In genomic region chrX:129655547-129656248, GRCh38 we compare ENCODE assay signal across 9 cellular contexts. TPM values are rescaled to one million over a fixed set of nuclear protein-coding genes. Genes with fewer than 3 reads are reported as not detected.
DNase-seq lines count a peak whose midpoint lies in the region; ATAC-seq and TF ChIP-seq lines count a peak whose summit lies in the region.
"Had no signal": no experiment of that assay in that cellular context is flagged by ENCODE, and none has a peak within 500 bp of the region (broad histone marks: within the 10 kb centered on the region; RNA-seq: fewer than 3 reads in every experiment).

No MANE protein-coding gene starts in this region.

- H3K4me1 Mint-ChIP-seq in activated naive CD8-positive, alpha-beta T cell treated with anti-CD3 and anti-CD28 coated beads, Interleukin-2, amount 10 ng/mL, durations not matched to agents 7 days and 5 days = peaks cover 8% of the 10 kb centered on the region
- H3K4me1 Mint-ChIP-seq in natural killer cell = peaks cover 6 to 7% of the 10 kb centered on the region in 2 donors

- H3K9me3 Mint-ChIP-seq in activated naive CD8-positive, alpha-beta T cell treated with anti-CD3 and anti-CD28 coated beads, Interleukin-2, amount 10 ng/mL, durations not matched to agents 7 days and 5 days = no peaks in the 10 kb centered on the region
- no peaks in the 10 kb centered on the region for H3K9me3 Mint-ChIP-seq in natural killer cell

- DNase-seq in NCI-H1436 (lab: John Stamatoyannopoulos, UW) = peak; percentile 31
- no peak for DNase-seq in NCI-H1436 treated with DMSO at 0.1 percent for 48 hours (lab: John Stamatoyannopoulos, UW)
- DNase-seq in activated naive CD8-positive, alpha-beta T cell treated with anti-CD3 and anti-CD28 coated beads, Interleukin-2, amount 10 ng/mL, durations not matched to agents 7 days and 5 days = no peak
- DNase-seq in natural killer cell = no peak
- DNase-seq in BE2C = no peak
- no peak for DNase-seq in esophagus squamous epithelium (lab: John Stamatoyannopoulos, UW)
- no peak for DNase-seq in SKM-1 treated with dmso at 0.1 percent for 144 hours (lab: John Stamatoyannopoulos, UW; ENCODE audit: unreplicated experiment)

- no peak for TF ChIP-seq POLR2A in esophagus squamous epithelium (IDR thresholded peaks at IDR 0.05)

- peak; percentile 48 for ATAC-seq in activated naive CD8-positive, alpha-beta T cell treated with anti-CD3 and anti-CD28 coated beads, Interleukin-2, amount 10 ng/mL, durations not matched to agents 7 days and 5 days (ENCODE audit: low read depth)
- no peak for ATAC-seq in natural killer cell

- H3K9me3 ChIP-seq in KOPT-K1 (ENCODE audit: insufficient read depth, low read length, poor library complexity, severe bottlenecking) (peaks cover 6% of the 10 kb centered on the region), BE2C (no peaks in the 10 kb centered on the region), esophagus squamous epithelium (no peaks in the 10 kb centered on the region)
- H3K9me3 ChIP-seq: lower lobe of right lung had no signal

- H3K36me3 ChIP-seq in KOPT-K1 (ENCODE audit: insufficient read depth, low read length) (no peaks in the 10 kb centered on the region), BE2C (no peaks in the 10 kb centered on the region), esophagus squamous epithelium (no peaks in the 10 kb centered on the region)
- H3K36me3 ChIP-seq: lower lobe of right lung had no signal

- no peak overlapping the region for H3K27ac Mint-ChIP-seq in activated naive CD8-positive, alpha-beta T cell treated with anti-CD3 and anti-CD28 coated beads, Interleukin-2, amount 10 ng/mL, durations not matched to agents 7 days and 5 days
- H3K27ac Mint-ChIP-seq in natural killer cell = no peak overlapping the region

- intact Hi-C loops in natural killer cell (cut with micrococcal nuclease) (no loop called here), esophagus squamous epithelium (cut with DNase I) (no loop called here)

- no peak overlapping the region for H3K4me3 ChIP-seq in BE2C (ENCODE audit: low read depth, low read length)
- H3K4me3 ChIP-seq in esophagus squamous epithelium = no peak overlapping the region

- H3K36me3 Mint-ChIP-seq in activated naive CD8-positive, alpha-beta T cell treated with anti-CD3 and anti-CD28 coated beads, Interleukin-2, amount 10 ng/mL, durations not matched to agents 7 days and 5 days = no peaks in the 10 kb centered on the region
- H3K36me3 Mint-ChIP-seq in natural killer cell = no peaks in the 10 kb centered on the region

- H3K27me3 ChIP-seq in BE2C (peaks cover 15% of the 10 kb centered on the region), esophagus squamous epithelium (peaks cover 0 to 24% (median 0%) of the 10 kb centered on the region in 4 donors)

- TF ChIP-seq CTCF in natural killer cell (IDR thresholded peaks at IDR 0.05) (no peak), BE2C (IDR thresholded peaks at IDR 0.05; ENCODE audit: low read depth, low read length) (no peak), esophagus squamous epithelium (IDR thresholded peaks at IDR 0.05) (peak in 1 of 6 experiments; percentile 20)

- POLR2A ChIA-PET in activated naive CD8-positive, alpha-beta T cell treated with anti-CD3 and anti-CD28 coated beads, Interleukin-2, amount 10 ng/mL, durations not matched to agents 7 days and 5 days (lab: Charles Lee) = no interaction called here

- H3K4me1 ChIP-seq in BE2C (no peaks in the 10 kb centered on the region), esophagus squamous epithelium (peaks cover 9 to 24% (median 11%) of the 10 kb centered on the region in 3 donors)

- H3K27ac ChIP-seq in KOPT-K1 (ENCODE audit: low read depth, low read length, poor library complexity, severe bottlenecking) (peak overlapping the region; percentile 90), esophagus squamous epithelium (no peak overlapping the region)
- H3K27ac ChIP-seq: lower lobe of right lung had no signal

- WGBS in esophagus squamous epithelium, 2 donors = 35 to 46% methylated on average over 4 to 11 of the region's 11 CpGs

- peak overlapping the region; percentile 56 for H3K4me3 Mint-ChIP-seq in activated naive CD8-positive, alpha-beta T cell treated with anti-CD3 and anti-CD28 coated beads, Interleukin-2, amount 10 ng/mL, durations not matched to agents 7 days and 5 days
- peak overlapping the region; percentile 69 for H3K4me3 Mint-ChIP-seq in natural killer cell

- peaks cover 7% of the 10 kb centered on the region for H3K27me3 Mint-ChIP-seq in activated naive CD8-positive, alpha-beta T cell treated with anti-CD3 and anti-CD28 coated beads, Interleukin-2, amount 10 ng/mL, durations not matched to agents 7 days and 5 days
- H3K27me3 Mint-ChIP-seq in natural killer cell (ENCODE audit: low read depth in 2 of 2) = peaks cover 17 to 26% of the 10 kb centered on the region in 2 donors

RNA-seq across cellular contexts. Expression of gene APLN, which starts 0.9 kb away (rescaled TPM):
- total RNA-seq in activated naive CD8-positive, alpha-beta T cell treated with anti-CD3 and anti-CD28 coated beads, Interleukin-2, amount 10 ng/mL, durations not matched to agents 7 days and 5 days = 1 to 10 TPM; 1.9 to 2.4 TPM
- total RNA-seq in natural killer cell (under 1 TPM in 1 of 3 donors, not detected in 2; 0.07 TPM), esophagus squamous epithelium (under 1 TPM; 0.09 to 0.53 (median 0.44) TPM)
- polyA plus RNA-seq in BE2C (2012; ENCODE audit: insufficient read depth, insufficient read length, low read depth) = 0.14 TPM
